Comparison of ENCODE assay signal across 1 cellular context in genomic region chr10:58781873-58782488, GRCh38.
TF ChIP-seq lines count a peak whose summit lies in the region.

No MANE protein-coding gene starts in this region.

TF ChIP-seq in GM12878, 131 proteins besides CTCF, POLR2A, EP300 and RAD21 (continued from another document):
- no peak for TF ChIP-seq IRF5 (IDR thresholded peaks at IDR 0.05; ENCODE audit: borderline replicate concordance)
